ENCODE assay signal across 8 cellular contexts in the genomic region with DNA sequence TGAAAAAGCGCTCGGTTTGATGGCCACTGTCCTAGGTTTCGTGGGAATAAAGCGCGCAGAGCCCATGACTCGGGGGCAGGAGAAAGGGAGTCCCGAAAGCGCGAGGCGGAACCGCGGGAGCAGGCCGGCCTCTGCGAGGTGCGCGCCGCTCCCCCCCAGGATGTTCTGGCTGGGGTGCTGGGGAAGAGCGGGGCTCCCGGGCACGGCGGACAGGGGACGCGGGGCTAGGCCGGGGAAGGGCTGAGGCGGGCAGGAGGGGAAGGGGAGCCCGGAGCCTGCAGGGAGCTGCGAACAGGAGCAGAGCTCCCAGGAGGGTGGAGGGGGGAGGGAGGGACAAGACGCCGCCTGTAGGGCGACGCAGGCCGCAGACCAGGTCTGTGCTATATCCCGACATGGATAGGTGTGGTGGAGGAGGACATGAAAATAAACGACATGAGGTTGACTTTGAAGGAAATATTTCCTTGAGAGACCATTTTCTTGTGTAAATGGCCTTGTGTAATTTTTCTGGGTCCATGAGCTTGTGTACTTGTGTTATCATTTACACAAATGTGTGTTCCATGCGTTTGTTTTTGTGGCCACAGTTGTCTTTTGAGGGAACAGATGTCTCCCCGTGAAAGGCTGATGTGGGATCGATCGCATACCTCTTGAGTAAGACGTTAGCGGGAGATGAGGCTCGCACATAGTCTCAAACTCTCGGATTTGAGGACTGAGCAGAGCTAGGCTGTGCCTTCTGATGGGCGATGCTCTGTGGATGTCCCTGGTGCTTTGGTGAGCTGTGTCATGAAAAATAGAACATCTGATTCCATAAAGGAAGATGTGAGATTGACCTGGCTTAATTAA. TPM values are rescaled to one million over a fixed set of nuclear protein-coding genes. Genes with fewer than 3 reads are reported as not detected.
DNase-seq lines count a peak whose midpoint lies in the region; ATAC-seq and TF ChIP-seq lines count a peak whose summit lies in the region.

No MANE protein-coding gene starts in this region.

- DNase-seq in activated T-cell treated with anti-CD3 and anti-CD28 coated beads for 1 hour (ENCODE audit: low read depth) (peak; percentile 7), NCI-H1092 (lab: John Stamatoyannopoulos, UW) (peak; percentile 42), left lobe of liver (ENCODE audit: low spot score) (peak; percentile 52)
- no peak for DNase-seq in activated T-cell treated with anti-CD3 and anti-CD28 coated beads, Interleukin-2, amount 50 U/mL, for 1 hour
- peak; percentile 15 to 28 for DNase-seq in stimulated activated CD4-positive, alpha-beta T cell treated with anti-CD3 and anti-CD28 coated beads, Interleukin-4, amount 100 ng/mL, for 48 hours (ENCODE audit: low read depth in 2 of 2)

- TF ChIP-seq CTCF in VCaP (conservative IDR thresholded peaks at IDR 0.05), result peak; percentile 19; the same call in 1 of the 2 replicates

- peak overlapping the region; percentile 99 for H3K27ac ChIP-seq in VCaP
- H3K27ac ChIP-seq in cingulate gyrus (ENCODE audit: low read depth, low read length), result peak overlapping the region; percentile 54

- ATAC-seq in left lobe of liver (peak; percentile 12), GM18502 (IDR thresholded peaks at IDR 0.05; ENCODE audit: poor library complexity, unreplicated experiment) (no peak)

RNA-seq across cellular contexts. Expression of gene PCNT, which starts 1.3 kb away (rescaled TPM):
- 13.2 TPM for total RNA-seq in left lobe of liver

RNA-seq across cellular contexts. Expression of gene C21orf58, which starts 1.6 kb away (rescaled TPM):
- total RNA-seq in left lobe of liver, result 2.1 TPM

RNA-seq across cellular contexts. Expression of gene YBEY, which starts 39.2 kb away (rescaled TPM):
- 6.0 TPM for total RNA-seq in left lobe of liver

RNA-seq across cellular contexts. Expression of gene MCM3AP, which starts 39.9 kb away (rescaled TPM):
- 46.9 TPM for total RNA-seq in left lobe of liver
